1 cellular context compared by ENCODE assay signal in the genomic region with DNA sequence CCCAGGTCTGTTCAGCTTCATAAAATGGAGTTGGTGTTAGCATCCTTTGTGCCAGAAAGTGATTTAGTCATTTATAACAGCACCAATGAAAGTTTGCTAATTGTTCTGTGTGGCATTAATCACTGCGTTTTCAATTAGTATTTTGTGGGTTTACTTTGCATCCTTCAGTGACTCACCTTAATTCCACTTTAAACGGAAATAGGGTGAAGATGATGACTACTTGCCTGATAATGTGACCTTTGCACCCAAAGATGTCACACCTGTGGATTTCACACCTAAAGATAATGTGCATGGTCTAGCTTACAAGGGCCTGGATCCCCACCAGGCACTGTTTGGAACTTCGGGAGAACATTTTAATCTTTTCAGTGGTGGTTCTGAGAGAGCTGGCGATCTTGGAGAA.
TF ChIP-seq lines count a peak whose summit lies in the region.

No MANE protein-coding gene starts in this region.

TF ChIP-seq in HCT116, 20 proteins besides CTCF, POLR2A, EP300 and RAD21:
- TF ChIP-seq CEBPB (IDR thresholded peaks at IDR 0.05; ENCODE audit: low read depth) (no peak), JUND (IDR thresholded peaks at IDR 0.05) (0 out of 2 replicates have a peak, but pooled peaks have one; percentile 18)
- TF ChIP-seq, protein P1, sequence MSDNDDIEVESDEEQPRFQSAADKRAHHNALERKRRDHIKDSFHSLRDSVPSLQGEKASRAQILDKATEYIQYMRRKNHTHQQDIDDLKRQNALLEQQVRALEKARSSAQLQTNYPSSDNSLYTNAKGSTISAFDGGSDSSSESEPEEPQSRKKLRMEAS (IDR thresholded peaks at IDR 0.05), result 0 out of 2 replicates have a peak, but pooled peaks have one; percentile 21
- TF ChIP-seq, protein P2, sequence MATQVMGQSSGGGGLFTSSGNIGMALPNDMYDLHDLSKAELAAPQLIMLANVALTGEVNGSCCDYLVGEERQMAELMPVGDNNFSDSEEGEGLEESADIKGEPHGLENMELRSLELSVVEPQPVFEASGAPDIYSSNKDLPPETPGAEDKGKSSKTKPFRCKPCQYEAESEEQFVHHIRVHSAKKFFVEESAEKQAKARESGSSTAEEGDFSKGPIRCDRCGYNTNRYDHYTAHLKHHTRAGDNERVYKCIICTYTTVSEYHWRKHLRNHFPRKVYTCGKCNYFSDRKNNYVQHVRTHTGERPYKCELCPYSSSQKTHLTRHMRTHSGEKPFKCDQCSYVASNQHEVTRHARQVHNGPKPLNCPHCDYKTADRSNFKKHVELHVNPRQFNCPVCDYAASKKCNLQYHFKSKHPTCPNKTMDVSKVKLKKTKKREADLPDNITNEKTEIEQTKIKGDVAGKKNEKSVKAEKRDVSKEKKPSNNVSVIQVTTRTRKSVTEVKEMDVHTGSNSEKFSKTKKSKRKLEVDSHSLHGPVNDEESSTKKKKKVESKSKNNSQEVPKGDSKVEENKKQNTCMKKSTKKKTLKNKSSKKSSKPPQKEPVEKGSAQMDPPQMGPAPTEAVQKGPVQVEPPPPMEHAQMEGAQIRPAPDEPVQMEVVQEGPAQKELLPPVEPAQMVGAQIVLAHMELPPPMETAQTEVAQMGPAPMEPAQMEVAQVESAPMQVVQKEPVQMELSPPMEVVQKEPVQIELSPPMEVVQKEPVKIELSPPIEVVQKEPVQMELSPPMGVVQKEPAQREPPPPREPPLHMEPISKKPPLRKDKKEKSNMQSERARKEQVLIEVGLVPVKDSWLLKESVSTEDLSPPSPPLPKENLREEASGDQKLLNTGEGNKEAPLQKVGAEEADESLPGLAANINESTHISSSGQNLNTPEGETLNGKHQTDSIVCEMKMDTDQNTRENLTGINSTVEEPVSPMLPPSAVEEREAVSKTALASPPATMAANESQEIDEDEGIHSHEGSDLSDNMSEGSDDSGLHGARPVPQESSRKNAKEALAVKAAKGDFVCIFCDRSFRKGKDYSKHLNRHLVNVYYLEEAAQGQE (IDR thresholded peaks at IDR 0.05; ENCODE audit: low read depth), result no peak
TF ChIP-seq in HCT116: peak in this region for 2.
